ENCODE assay signal across 8 cellular contexts in the genomic region with DNA sequence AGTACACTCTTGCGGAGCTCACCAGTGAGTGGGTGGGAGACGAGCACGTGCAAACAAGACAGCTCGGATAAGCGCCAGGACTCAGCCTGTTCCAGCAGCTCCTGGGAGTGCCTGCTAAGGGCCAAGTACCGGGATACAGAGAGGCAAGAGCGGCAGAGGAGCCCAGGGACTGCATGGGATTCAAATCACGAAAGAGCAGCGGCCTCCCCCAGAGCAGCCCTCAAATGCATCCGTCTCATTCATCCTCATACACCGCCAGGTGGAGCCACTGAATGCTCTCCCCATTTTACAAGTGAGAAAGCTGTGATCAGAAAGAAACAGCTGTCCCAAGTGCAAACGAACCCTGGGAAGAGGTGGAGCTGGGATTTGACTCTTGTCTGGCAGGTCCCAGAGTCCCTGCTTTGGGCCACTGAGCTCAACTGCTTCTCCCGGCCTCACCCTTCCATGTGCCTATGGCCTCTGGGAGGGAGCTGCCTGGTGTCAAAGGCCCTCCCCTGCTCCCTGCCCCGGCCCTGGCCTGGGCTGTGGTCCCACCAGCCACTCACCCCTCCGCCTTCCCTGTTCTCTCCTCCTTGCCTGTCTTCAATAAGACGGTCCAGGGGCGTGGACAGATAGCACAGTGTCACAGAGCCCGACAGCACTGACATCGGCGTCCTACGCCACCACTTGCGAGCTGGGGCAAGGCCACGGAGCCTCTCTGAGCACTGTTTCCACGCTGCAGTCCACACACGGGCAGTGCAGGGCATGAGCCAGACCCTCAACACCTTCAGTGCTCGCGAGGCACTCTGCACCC.
DNase-seq lines count a peak whose midpoint lies in the region; ATAC-seq and TF ChIP-seq lines count a peak whose summit lies in the region.

No MANE protein-coding gene starts in this region.

- H3K4me2 ChIP-seq in DND-41 (ENCODE audit: insufficient read depth, low read length), result no peak overlapping the region
- no peak overlapping the region for H3K4me2 ChIP-seq in KMS-11

- H3K9ac ChIP-seq in DND-41 (ENCODE audit: low read depth, low read length) (no peak overlapping the region), KMS-11 (no peak overlapping the region)

- TF ChIP-seq CTCF in DND-41 (IDR thresholded peaks at IDR 0.05; ENCODE audit: borderline replicate concordance, extremely low read depth, low read length, poor library complexity, severe bottlenecking) (peak; percentile 57), KMS-11 (conservative IDR thresholded peaks at IDR 0.05; ENCODE audit: low read depth, low read length) (peak; percentile 75), adrenal gland (IDR thresholded peaks at IDR 0.05) (peak; percentile 17 to 52 (median 26)), heart left ventricle (IDR thresholded peaks at IDR 0.05) (peak; percentile 56 to 80 (median 72)), psoas muscle (IDR thresholded peaks at IDR 0.05) (peak; percentile 61)

- H3K9me3 ChIP-seq in DND-41 (ENCODE audit: insufficient read depth, low read length, severe bottlenecking) (no peaks in the 10 kb centered on the region), adrenal gland (replicated peaks in 1 of 3) (no peaks in the 10 kb centered on the region), heart left ventricle (no peaks in the 10 kb centered on the region), psoas muscle (no peaks in the 10 kb centered on the region)

- H4K20me1 ChIP-seq in DND-41 (ENCODE audit: insufficient read depth, low read length) (0 out of 2 replicates have a peak, but pooled peaks cover 2% of the 10 kb centered on the region), KMS-11 (ENCODE audit: insufficient read depth) (no peaks in the 10 kb centered on the region)

- intact Hi-C loops in adrenal gland (cut with DNase I), result loop anchor here in 1 of 2 donors (10.0 kb wide), 1 partner anchor 226 kb away; no protein-coding TSS in a partner anchor
- intact Hi-C loops in heart left ventricle (cut with DNase I), result loop anchor here in 2 of 10 donors (2.0 to 10.0 kb wide), 2 partner anchors 28 to 296 kb away; a partner anchor contains a TSS
- intact Hi-C loops in psoas muscle (cut with DNase I), result no loop called here

- H2AFZ ChIP-seq in DND-41 (ENCODE audit: low read depth, low read length), result no peak overlapping the region
- no peak overlapping the region for H2AFZ ChIP-seq in KMS-11 (ENCODE audit: low read depth)

- ATAC-seq in DND-41 (ENCODE audit: insufficient read depth, low read depth), result peak; percentile 53; the same call in 2 of the 3 replicates
- ATAC-seq in heart left ventricle, result peak; percentile 38 to 60 (median 48)
- ATAC-seq in psoas muscle, result peak; percentile 66 to 82 (median 70)
- ATAC-seq in GM19463 (IDR thresholded peaks at IDR 0.05; ENCODE audit: unreplicated experiment), result no peak

- TF ChIP-seq POLR2A in adrenal gland (IDR thresholded peaks at IDR 0.05) (no peak), heart left ventricle (IDR thresholded peaks at IDR 0.05) (no peak)

- peaks cover 2% of the 10 kb centered on the region for H3K27me3 ChIP-seq in DND-41 (ENCODE audit: insufficient read depth, low read length, poor library complexity)
- no peaks in the 10 kb centered on the region for H3K27me3 ChIP-seq in KMS-11 (ENCODE audit: insufficient read depth, low read depth)
- no peaks in the 10 kb centered on the region for H3K27me3 ChIP-seq in adrenal gland
- H3K27me3 ChIP-seq in heart left ventricle, result no peaks in the 10 kb centered on the region
- H3K27me3 ChIP-seq in psoas muscle (ENCODE audit: insufficient read depth in 3 of 3, low read length in 2 of 3), result no peaks in the 10 kb centered on the region

- DNase-seq in DND-41 (peak; percentile 37), SHP77 treated with DMSO at 0.1 percent for 48 hours (lab: John Stamatoyannopoulos, UW) (peak; percentile 76), adrenal gland (peak in 2 of 7 donors; percentile 36 to 80), heart left ventricle (peak; percentile 65 to 84 (median 70)), psoas muscle (peak; percentile 73 to 78), NCI-H1048 (lab: John Stamatoyannopoulos, UW) (no peak)

- H3K27ac ChIP-seq in DND-41 (ENCODE audit: low read length) (no peak overlapping the region), KMS-11 (no peak overlapping the region), adrenal gland (no peak overlapping the region), heart left ventricle (peak overlapping the region in 10 of 12 donors; percentile 11 to 78 (median 74)), psoas muscle (peak overlapping the region; percentile 48)

- H3K79me2 ChIP-seq in DND-41 (ENCODE audit: insufficient read depth, low read length), result no peaks in the 10 kb centered on the region
- H3K79me2 ChIP-seq in KMS-11 (ENCODE audit: insufficient read depth, low read depth), result no peaks in the 10 kb centered on the region

- no peak overlapping the region for H3K4me3 ChIP-seq in DND-41 (ENCODE audit: low read depth in 1 of 2, low read length in 2 of 2)
- no peak overlapping the region for H3K4me3 ChIP-seq in KMS-11 (IDR thresholded peaks at IDR 0.05; ENCODE audit: insufficient read depth, low read depth, low read length)
- H3K4me3 ChIP-seq in adrenal gland, result no peak overlapping the region
- H3K4me3 ChIP-seq in heart left ventricle, result peak overlapping the region in 4 of 12 donors; percentile 14 to 28 (median 20)
- no peak overlapping the region for H3K4me3 ChIP-seq in psoas muscle

- no peaks in the 10 kb centered on the region for H3K4me1 ChIP-seq in DND-41 (ENCODE audit: insufficient read depth, low read length)
- H3K4me1 ChIP-seq in KMS-11 (ENCODE audit: low read depth, poor library complexity, severe bottlenecking), result peaks cover 43% of the 10 kb centered on the region
- H3K4me1 ChIP-seq in adrenal gland (replicated peaks in 1 of 2), result no peaks in the 10 kb centered on the region
- peaks cover 0 to 56% (median 23%) of the 10 kb centered on the region in 12 donors for H3K4me1 ChIP-seq in heart left ventricle
- peaks cover 16% of the 10 kb centered on the region for H3K4me1 ChIP-seq in psoas muscle

- 73 to 78% (median 75%) methylated on average over 25 to 27 of the region's 27 CpGs for WGBS in adrenal gland, 4 donors
- WGBS in heart left ventricle, 4 donors, result 54 to 64% (median 60%) methylated on average over 25 to 27 of the region's 27 CpGs
- WGBS in psoas muscle, 3 donors, result 42 to 62% (median 42%) methylated on average over 27 of the region's 27 CpGs

- H3K36me3 ChIP-seq in DND-41 (ENCODE audit: insufficient read depth, low read length) (no peaks in the 10 kb centered on the region), KMS-11 (ENCODE audit: insufficient read depth) (no peaks in the 10 kb centered on the region), adrenal gland (replicated peaks in 1 of 2) (no peaks in the 10 kb centered on the region), heart left ventricle (no peaks in the 10 kb centered on the region), psoas muscle (ENCODE audit: insufficient read depth in 1 of 2, low read depth in 1 of 2) (no peaks in the 10 kb centered on the region)

Comparison
In these comparisons a context has a peak if more than half of its experiments do, and no peak if none do; other contexts are left out.
1. H3K27ac ChIP-seq: peak in heart left ventricle (10 of 12) and psoas muscle (single experiment); none in DND-41 (single experiment), KMS-11 (single experiment) and adrenal gland (0 of 5).
2. Peak in every context shown above with its lines, with median percentiles within 50 percentile points of each other: CTCF ChIP-seq.